In the genomic region with DNA sequence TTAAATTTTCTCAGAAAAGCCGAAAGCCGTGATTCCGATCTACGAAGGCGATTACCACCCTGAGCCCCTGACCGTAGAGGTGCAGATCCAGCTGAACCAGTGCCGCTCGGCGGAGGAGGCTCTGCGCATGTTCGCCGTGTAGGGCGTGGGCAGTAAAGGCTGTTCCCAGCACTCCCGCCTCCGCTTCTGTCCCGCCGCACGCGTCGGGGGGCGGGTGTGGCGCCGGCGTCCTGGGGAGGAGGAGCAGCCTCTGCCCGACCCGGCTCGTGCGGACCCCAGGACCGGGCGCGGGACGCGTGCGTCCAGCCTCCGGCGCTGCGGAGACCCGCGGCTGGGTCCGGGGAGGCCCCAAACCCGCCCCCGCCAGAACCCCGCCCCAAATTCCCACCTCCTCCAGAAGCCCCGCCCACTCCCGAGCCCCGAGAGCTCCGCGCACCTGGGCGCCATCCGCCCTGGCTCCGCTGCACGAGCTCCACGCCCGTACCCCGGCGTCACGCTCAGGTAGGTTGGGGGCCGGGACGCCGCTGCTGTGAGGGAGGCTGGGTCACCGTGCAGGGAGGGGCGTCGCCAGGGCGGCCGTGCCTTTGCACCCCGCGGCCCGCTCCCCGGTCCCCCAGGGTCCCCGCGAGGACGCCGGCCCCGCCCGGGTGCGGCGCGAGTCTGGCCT, we compare ENCODE assay signal across 8 cellular contexts. TPM values are rescaled to one million over a fixed set of nuclear protein-coding genes. Genes with fewer than 3 reads are reported as not detected.
A peak's percentile ranks its signal among the peaks of the same experiment; 100 is the strongest.
DNase-seq lines count a peak whose midpoint lies in the region; ATAC-seq and TF ChIP-seq lines count a peak whose summit lies in the region.

A gene (plus strand): TSS at position 409 of the 667 bp plus-strand sequence. CDS start 910 bp downstream, outside the sequence.

- no peak within 1 kb of the TSS for H3K27ac Mint-ChIP-seq in activated naive CD4-positive, alpha-beta T cell treated with anti-CD3 and anti-CD28 coated beads, Interleukin-2, amount 50 U/mL, for 24 hours

- H3K4me1 ChIP-seq in SJSA1 (replicated peaks) (peaks cover 14% of the 10 kb centered on the region), heart left ventricle (peaks cover 0 to 21% (median 11%) of the 10 kb centered on the region in 12 donors)

- peak within 1 kb of the TSS; percentile 40 for H3K4me3 ChIP-seq in SJSA1
- peak within 1 kb of the TSS; percentile 33 to 70 (median 58) for H3K4me3 ChIP-seq in heart left ventricle

- 1 to 2% (median 1%) methylated on average over 26 to 78 of the region's 78 CpGs for WGBS in heart left ventricle, 4 donors

- peaks cover 8% of the 10 kb centered on the region for H3K4me1 Mint-ChIP-seq in activated naive CD4-positive, alpha-beta T cell treated with anti-CD3 and anti-CD28 coated beads, Interleukin-2, amount 50 U/mL, for 24 hours

- peaks cover 2% of the 10 kb centered on the region for H3K27me3 Mint-ChIP-seq in activated naive CD4-positive, alpha-beta T cell treated with anti-CD3 and anti-CD28 coated beads, Interleukin-2, amount 50 U/mL, for 24 hours

- peaks cover 2% of the 10 kb centered on the region for H3K36me3 Mint-ChIP-seq in activated naive CD4-positive, alpha-beta T cell treated with anti-CD3 and anti-CD28 coated beads, Interleukin-2, amount 50 U/mL, for 24 hours

- H3K27ac ChIP-seq in SJSA1, result no peak within 1 kb of the TSS
- H3K27ac ChIP-seq in heart left ventricle, result no peak within 1 kb of the TSS

- TF ChIP-seq CTCF in heart left ventricle (IDR thresholded peaks at IDR 0.05), result no peak

- H3K9me3 ChIP-seq in SJSA1 (replicated peaks), result no peaks in the 10 kb centered on the region; the same call in 1 of the 2 replicates
- no peaks in the 10 kb centered on the region for H3K9me3 ChIP-seq in heart left ventricle

- DNase-seq in CD1c-positive myeloid dendritic cell (ENCODE audit: extremely low spot score) (peak; percentile 70), SJSA1 (ENCODE audit: low read depth in 1 of 2, low spot score in 2 of 2) (peak in 1 of 2 experiments; percentile 19), heart left ventricle (peak in 4 of 5 donors; percentile 44 to 77 (median 53)), putamen (ENCODE audit: low spot score) (peak; percentile 61), mesenteric fat pad (ENCODE audit: low spot score) (no peak)

- peak within 1 kb of the TSS; percentile 83 for H3K4me3 Mint-ChIP-seq in activated naive CD4-positive, alpha-beta T cell treated with anti-CD3 and anti-CD28 coated beads, Interleukin-2, amount 50 U/mL, for 24 hours

- ATAC-seq in HG03432 (IDR thresholded peaks at IDR 0.05; ENCODE audit: unreplicated experiment) (peak; percentile 45), heart left ventricle (peak in 3 of 4 donors; percentile 51 to 70 (median 65)), HG02973 (IDR thresholded peaks at IDR 0.05; ENCODE audit: unreplicated experiment) (no peak)

- H3K27me3 ChIP-seq in SJSA1 (replicated peaks) (peaks cover 35% of the 10 kb centered on the region), heart left ventricle (peaks cover 19 to 62% (median 41%) of the 10 kb centered on the region in 9 donors)

- no peaks in the 10 kb centered on the region for H3K9me3 Mint-ChIP-seq in activated naive CD4-positive, alpha-beta T cell treated with anti-CD3 and anti-CD28 coated beads, Interleukin-2, amount 50 U/mL, for 24 hours

- intact Hi-C loops in heart left ventricle (cut with DNase I), result loop anchor here in 1 of 10 donors (10.0 kb wide), 1 partner anchor 289 kb away; a partner anchor contains a TSS

- peaks cover 21% of the 10 kb centered on the region for H3K36me3 ChIP-seq in SJSA1
- H3K36me3 ChIP-seq in heart left ventricle, result peaks cover 0 to 20% (median 18%) of the 10 kb centered on the region in 9 donors

- TF ChIP-seq POLR2A in heart left ventricle (IDR thresholded peaks at IDR 0.05), result no peak

RNA-seq across cellular contexts. Expression of the gene that starts here (rescaled TPM):
- total RNA-seq in SJSA1 (2014; rRNA removed; shearing (Covaris generic)), result not detected in 2 replicates
- not detected for total RNA-seq in heart left ventricle
- polyA plus RNA-seq in heart left ventricle, result under 1 TPM; 0.11 to 0.27 TPM
- not detected for total RNA-seq in mesenteric fat pad

Comparison
In these comparisons a context has a peak if more than half of its experiments do, and no peak if none do; other contexts are left out.
1. Peak in DNase-seq, ATAC-seq and H3K4me3 ChIP-seq in heart left ventricle; RNA of the gene not detected or under 1 TPM.